In the genomic region with DNA sequence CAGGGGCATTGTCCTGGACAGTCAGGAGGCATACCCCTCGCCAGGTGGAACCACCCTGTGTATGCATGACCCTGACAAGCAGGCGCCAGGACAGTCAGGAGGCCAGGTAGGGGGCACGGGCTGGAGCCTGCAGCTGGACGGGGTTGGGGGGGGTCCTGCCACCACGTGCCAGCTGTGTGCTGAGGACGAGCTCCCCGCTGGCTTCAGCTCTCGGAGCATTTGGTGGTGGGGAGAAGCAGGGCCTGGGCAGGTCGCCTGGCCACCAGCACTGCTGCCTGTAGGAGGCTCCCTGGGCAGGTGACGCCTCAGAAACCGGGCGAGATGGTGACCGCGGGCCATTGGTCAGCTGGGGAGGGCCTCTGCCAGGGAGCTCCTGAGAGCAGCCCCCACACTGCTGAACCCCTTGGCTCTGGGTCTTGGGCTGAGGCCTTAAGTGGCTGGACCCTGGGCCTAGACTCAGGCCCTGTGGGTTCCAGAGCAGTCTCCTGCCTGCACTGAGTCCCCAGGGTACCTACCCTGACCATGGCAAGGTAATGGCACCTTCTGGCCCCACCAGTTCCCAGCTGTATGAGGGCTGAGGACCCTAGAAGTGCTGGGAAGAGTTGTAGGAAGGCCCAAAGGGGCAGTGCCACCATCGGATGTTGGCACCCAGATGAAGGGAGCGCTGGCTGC, we compare ENCODE assay signal across 8 cellular contexts. TPM values are rescaled to one million over a fixed set of nuclear protein-coding genes. Genes with fewer than 3 reads are reported as not detected.
DNase-seq lines count a peak whose midpoint lies in the region; ATAC-seq and TF ChIP-seq lines count a peak whose summit lies in the region.

No MANE protein-coding gene starts in this region.

- peaks cover 19% of the 10 kb centered on the region for H3K4me1 ChIP-seq in OCI-LY3 (ENCODE audit: low read length)
- peaks cover 0 to 32% (median 30%) of the 10 kb centered on the region in 4 donors for H3K4me1 ChIP-seq in sigmoid colon

- H4K20me1 ChIP-seq in OCI-LY3 (ENCODE audit: insufficient read depth, low read length), result peaks cover 26% of the 10 kb centered on the region

- H3K27ac ChIP-seq in OCI-LY3 (ENCODE audit: low read length), result peak overlapping the region; percentile 93
- peak overlapping the region; percentile 86 to 97 (median 90) for H3K27ac ChIP-seq in sigmoid colon

- in situ Hi-C loops in KBM-7 (cut with MboI; ENCODE audit: low pct_unique_long_range_greater_than_20kb, low sequenced_read_pairs), result no loop called here

- H3K4me2 ChIP-seq in OCI-LY3 (ENCODE audit: low read length), result peak overlapping the region; percentile 100

- no peak overlapping the region for H2AFZ ChIP-seq in OCI-LY3 (ENCODE audit: low read depth, low read length)

- TF ChIP-seq EP300 in sigmoid colon (IDR thresholded peaks at IDR 0.05), result no peak

- TF ChIP-seq CTCF in GM12864 (IDR thresholded peaks at IDR 0.05; ENCODE audit: low read depth, low read length, missing control alignments), result peak; percentile 8
- TF ChIP-seq CTCF in OCI-LY3 (IDR thresholded peaks at IDR 0.05; ENCODE audit: low read depth, low read length), result no peak
- TF ChIP-seq CTCF in foreskin fibroblast (IDR thresholded peaks at IDR 0.05; ENCODE audit: low read depth, low read length), result no peak
- TF ChIP-seq CTCF in sigmoid colon (IDR thresholded peaks at IDR 0.05), result no peak

- no peaks in the 10 kb centered on the region for H3K27me3 ChIP-seq in OCI-LY3 (ENCODE audit: low read depth, low read length)
- H3K27me3 ChIP-seq in sigmoid colon, result no peaks in the 10 kb centered on the region

- peak overlapping the region; percentile 95 for H3K9ac ChIP-seq in OCI-LY3 (ENCODE audit: low read length)

- no peak for TF ChIP-seq POLR2A in sigmoid colon (IDR thresholded peaks at IDR 0.05)

- intact Hi-C loops in sigmoid colon (cut with DNase I), result loop anchor here (5.0 to 10.0 kb wide), 2 partner anchors 76 to 261 kb away; a partner anchor contains a TSS

- 57 to 66% methylated on average over 16 of the region's 16 CpGs for WGBS in sigmoid colon, 2 donors

- H3K4me3 ChIP-seq in GM12864 (ENCODE audit: low read depth, low read length), result peak overlapping the region; percentile 94
- H3K4me3 ChIP-seq in OCI-LY3 (ENCODE audit: low read length), result peak overlapping the region; percentile 95
- peak overlapping the region; percentile 33 to 56 for H3K4me3 ChIP-seq in foreskin fibroblast (ENCODE audit: low read depth in 1 of 2, low read length in 2 of 2)
- peak overlapping the region; percentile 6 to 50 (median 39) for H3K4me3 ChIP-seq in sigmoid colon

- H3K79me2 ChIP-seq in OCI-LY3 (ENCODE audit: low read length), result peaks cover 60% of the 10 kb centered on the region

- DNase-seq in GM12864 (ENCODE audit: low read depth), result no peak
- peak in 1 of 2 donors; percentile 28 for DNase-seq in foreskin fibroblast
- DNase-seq in sigmoid colon, result peak; percentile 68
- DNase-seq in NCI-H774 (lab: John Stamatoyannopoulos, UW), result no peak
- DNase-seq in KBM-7, result no peak

- H3K9me3 ChIP-seq in OCI-LY3 (ENCODE audit: insufficient read depth, low read length) (no peaks in the 10 kb centered on the region), sigmoid colon (no peaks in the 10 kb centered on the region)

- ATAC-seq in GM21515 (IDR thresholded peaks at IDR 0.05; ENCODE audit: unreplicated experiment), result no peak
- ATAC-seq in GM18868 (IDR thresholded peaks at IDR 0.05; ENCODE audit: unreplicated experiment), result no peak

- H3K36me3 ChIP-seq in OCI-LY3 (replicated peaks; ENCODE audit: low read depth, low read length) (peaks cover 42% of the 10 kb centered on the region), sigmoid colon (peaks cover 5 to 25% (median 12%) of the 10 kb centered on the region in 4 donors)

RNA-seq across cellular contexts. Expression of a gene that starts 0.8 kb away (rescaled TPM):
- total RNA-seq in sigmoid colon, result 1 to 10 TPM; 2.5 to 7.2 (median 3.3) TPM
- polyA plus RNA-seq in sigmoid colon, result 10 to 100 TPM in 1 of 3 donors, 1 to 10 TPM in 1, under 1 TPM in 1; 0.60 to 15.4 (median 2.3) TPM

RNA-seq across cellular contexts. Expression of a gene that starts 15.4 kb away (rescaled TPM):
- total RNA-seq in sigmoid colon, result 10 to 100 TPM; 25.9 to 36.5 (median 34.5) TPM
- polyA plus RNA-seq in sigmoid colon, result 10 to 100 TPM; 17.4 to 20.6 (median 18.3) TPM

RNA-seq across cellular contexts. Expression of a gene that starts 27.0 kb away (rescaled TPM):
- total RNA-seq in sigmoid colon, result 10 to 100 TPM; 48.7 to 70.6 (median 56.5) TPM
- polyA plus RNA-seq in sigmoid colon, result 10 to 100 TPM; 10.4 to 31.1 (median 13.8) TPM

RNA-seq across cellular contexts. Expression of a gene that starts 53.5 kb away (rescaled TPM):
- total RNA-seq in sigmoid colon, result not detected
- not detected for polyA plus RNA-seq in sigmoid colon

Comparison
In these comparisons a context has a peak if more than half of its experiments do, and no peak if none do; other contexts are left out.
1. H3K4me3 ChIP-seq: peak in every context shown above with its lines; median percentile 95 in OCI-LY3; 94 in GM12864; 44 in foreskin fibroblast; 39 in sigmoid colon.